Comparison of ENCODE assay signal across 19 cellular contexts in genomic region chr4:129046055-129046959, GRCh38. TPM values are rescaled to one million over a fixed set of nuclear protein-coding genes. Genes with fewer than 3 reads are reported as not detected.
A peak's percentile ranks its signal among the peaks of the same experiment; 100 is the strongest.
DNase-seq lines count a peak whose midpoint lies in the region; ATAC-seq, FAIRE-seq and TF ChIP-seq lines count a peak whose summit lies in the region.
"Had no signal": no experiment of that assay in that cellular context is flagged by ENCODE, and none has a peak within 500 bp of the region (broad histone marks: within the 10 kb centered on the region; RNA-seq: fewer than 3 reads in every experiment).

No MANE protein-coding gene starts in this region.

- H3K27me3 ChIP-seq in hepatocyte, result no peaks in the 10 kb centered on the region
- no peaks in the 10 kb centered on the region for H3K27me3 ChIP-seq in breast epithelium

- no peak for DNase-seq in A549 (ENCODE audit: low read depth in 1 of 2, low spot score in 1 of 2)
- DNase-seq in T-helper 17 cell, result no peak
- no peak for DNase-seq in stimulated activated CD4-positive, alpha-beta T cell treated with anti-CD3 and anti-CD28 coated beads, Interleukin-2, amount 100 ng/mL, for 24 hours
- no peak for DNase-seq in hepatocyte (ENCODE audit: low spot score)
- no peak for DNase-seq in breast epithelium (ENCODE audit: low spot score in 2 of 2)
- DNase-seq in SHP77 (lab: John Stamatoyannopoulos, UW), result no peak
- DNase-seq: activated CD4-positive, alpha-beta T cell treated with anti-CD3 and anti-CD28 coated beads, Interleukin-2, amount 10 ng/mL, durations not matched to agents 7 days and 5 days; activated T-cell treated with anti-CD3 and anti-CD28 coated beads, Interleukin-2, amount 50 U/mL, for 4 hours; amniotic stem cell; cerebellar nuclear complex; effector memory CD4-positive, alpha-beta T cell; HCEC 1CT; left cardiac atrium; midbrain; NCI-H146; NCI-H345; T-helper 9 cell had no signal

- POLR2A ChIA-PET in A549 (lab: Yijun Ruan, JAX), result no interaction called here

- H3K4me3 ChIP-seq in A549 (no peak overlapping the region), hepatocyte (no peak overlapping the region), breast epithelium (no peak overlapping the region)

- TF ChIP-seq CTCF in A549 (IDR thresholded peaks at IDR 0.05), result no peak
- TF ChIP-seq CTCF in hepatocyte (IDR thresholded peaks at IDR 0.05; ENCODE audit: poor library complexity), result no peak
- no peak for TF ChIP-seq CTCF in breast epithelium (IDR thresholded peaks at IDR 0.05)

- H3K36me3 ChIP-seq in hepatocyte (replicated peaks; ENCODE audit: insufficient read depth, low read depth), result no peaks in the 10 kb centered on the region
- H3K36me3 ChIP-seq in breast epithelium, result no peaks in the 10 kb centered on the region

- H4K20me1 ChIP-seq in hepatocyte (ENCODE audit: insufficient read depth, poor library complexity, severe bottlenecking), result no peaks in the 10 kb centered on the region

- peaks cover 2% of the 10 kb centered on the region for H3K36me3 Mint-ChIP-seq in T-helper 17 cell (ENCODE audit: low read depth)

- no peak for FAIRE-seq in A549 (lab: Jason Lieb, UNC)

- peak overlapping the region; percentile 49 for H3K27ac Mint-ChIP-seq in T-helper 17 cell
- H3K27ac Mint-ChIP-seq: activated CD4-positive, alpha-beta T cell treated with anti-CD3 and anti-CD28 coated beads, Interleukin-2, amount 10 ng/mL, durations not matched to agents 7 days and 5 days had no signal

- H3K4me3 Mint-ChIP-seq in T-helper 17 cell, result no peak overlapping the region
- H3K4me3 Mint-ChIP-seq: activated CD4-positive, alpha-beta T cell treated with anti-CD3 and anti-CD28 coated beads, Interleukin-2, amount 10 ng/mL, durations not matched to agents 7 days and 5 days; activated T-cell treated with anti-CD3 and anti-CD28 coated beads, Interleukin-2, amount 50 U/mL, for 4 hours had no signal

- H3K27ac ChIP-seq in A549 (no peak overlapping the region), hepatocyte (no peak overlapping the region), breast epithelium (no peak overlapping the region)

- H3K79me2 ChIP-seq in hepatocyte, result no peaks in the 10 kb centered on the region

- CTCF ChIA-PET in A549 (lab: Yijun Ruan, JAX), result no interaction called here

- H3K4me1 ChIP-seq in A549 (no peaks in the 10 kb centered on the region), hepatocyte (ENCODE audit: insufficient read depth) (no peaks in the 10 kb centered on the region), breast epithelium (no peaks in the 10 kb centered on the region)

- no peaks in the 10 kb centered on the region for H3K9me2 ChIP-seq in hepatocyte (replicated peaks; ENCODE audit: insufficient read depth)

- no peak for TF ChIP-seq EP300 in A549 (IDR thresholded peaks at IDR 0.05)

- H3K27me3 Mint-ChIP-seq in T-helper 17 cell, result no peaks in the 10 kb centered on the region
- H3K27me3 Mint-ChIP-seq: activated CD4-positive, alpha-beta T cell treated with anti-CD3 and anti-CD28 coated beads, Interleukin-2, amount 10 ng/mL, durations not matched to agents 7 days and 5 days had no signal

- H3K4me2 ChIP-seq in A549 (no peak overlapping the region), hepatocyte (no peak overlapping the region)

- TF ChIP-seq RAD21 in A549 (conservative IDR thresholded peaks at IDR 0.05 in 1 of 2, IDR thresholded peaks at IDR 0.05 in 1 of 2), result no peak

- H3K4me1 Mint-ChIP-seq in T-helper 17 cell, result peaks cover 8% of the 10 kb centered on the region
- H3K4me1 Mint-ChIP-seq: activated CD4-positive, alpha-beta T cell treated with anti-CD3 and anti-CD28 coated beads, Interleukin-2, amount 10 ng/mL, durations not matched to agents 7 days and 5 days had no signal

- WGBS in A549 (ENCODE audit: missing lambda C conversion rate), result 93% methylated on average over 1 of the region's 1 CpG
- 92% methylated on average over 1 of the region's 1 CpG for WGBS in hepatocyte (ENCODE audit: low lambda C conversion rate, missing lambda C conversion rate)

- H2AFZ ChIP-seq in hepatocyte, result no peak overlapping the region

- intact Hi-C loops in breast epithelium (cut with DNase I; ENCODE audit: low total_unique reads), result no loop called here

- no peak for TF ChIP-seq POLR2A in A549 (IDR thresholded peaks at IDR 0.05; ENCODE audit: low read length)
- TF ChIP-seq POLR2A in breast epithelium (IDR thresholded peaks at IDR 0.05), result no peak

- H3K9me3 ChIP-seq in A549 (peaks cover 3% of the 10 kb centered on the region; the same call in 1 of the 3 replicates), T-helper 17 cell (ENCODE audit: control insufficient read depth, low read length, poor library complexity, severe bottlenecking) (no peaks in the 10 kb centered on the region), hepatocyte (ENCODE audit: low read depth) (no peaks in the 10 kb centered on the region), breast epithelium (peaks cover 11 to 17% of the 10 kb centered on the region in 2 donors)

- ATAC-seq in A549, result no peak
- ATAC-seq in GM18870 (IDR thresholded peaks at IDR 0.05; ENCODE audit: unreplicated experiment), result peak; percentile 81
- ATAC-seq in HG02973 (IDR thresholded peaks at IDR 0.05; ENCODE audit: unreplicated experiment), result peak; percentile 71
- no peak for ATAC-seq in T-helper 17 cell
- ATAC-seq: left cardiac atrium had no signal

TF ChIP-seq in A549, 52 proteins besides CTCF, POLR2A, EP300 and RAD21:
- no peak for TF ChIP-seq RNF2 (IDR thresholded peaks at IDR 0.05; ENCODE audit: borderline replicate concordance, low read depth)
- no peak for TF ChIP-seq FOSL2 (IDR thresholded peaks at IDR 0.05)
- TF ChIP-seq FOSL2 (CRISPR knock-in tag; IDR thresholded peaks at IDR 0.05), result peak; percentile 43; the same call in 1 of the 2 replicates

RNA-seq across cellular contexts. Expression of gene SCLT1, which starts 47.0 kb away (rescaled TPM):
- polyA plus RNA-seq in A549 (2011; rRNA removed) (7.0 and 12.1 TPM in 2 replicates), A549 (2017; fragmentation: RNase III; extraction: RNeasy Plus Mini Kit Qiagen cat#74134 plus additional on column Dnase treatment) (6.8 to 8.1 TPM (median 7.4 TPM) in 3 replicates), hepatocyte (5.0 and 6.9 TPM in 2 replicates)
- polyA plus RNA-seq in A549 (2012; cell fraction: cytosol; rRNA removed), result 4.4 and 5.3 TPM in 2 replicates
- 3.2 and 3.6 TPM in 2 replicates for polyA plus RNA-seq in A549 (2012; cell fraction: nucleus; rRNA removed)
- polyA minus RNA-seq in A549 (2011; rRNA and poly(A)+ RNA removed), result 6.5 and 7.7 TPM in 2 replicates
- total RNA-seq in T-helper 17 cell (10 to 100 TPM; 19.5 to 21.2 TPM), hepatocyte (9.6 and 13.6 TPM in 2 replicates), breast epithelium (10 to 100 TPM; 11.5 to 23.6 (median 18.7) TPM)

RNA-seq across cellular contexts. Expression of gene C4orf33, which starts 49.6 kb away (rescaled TPM):
- polyA plus RNA-seq in A549 (2011; rRNA removed), result 12.2 and 18.8 TPM in 2 replicates
- polyA plus RNA-seq in A549 (2012; cell fraction: cytosol; rRNA removed), result 2.3 and 2.4 TPM in 2 replicates
- 1.00 and 1.2 TPM in 2 replicates for polyA plus RNA-seq in A549 (2012; cell fraction: nucleus; rRNA removed)
- polyA plus RNA-seq in A549 (2017; fragmentation: RNase III; extraction: RNeasy Plus Mini Kit Qiagen cat#74134 plus additional on column Dnase treatment), result 8.6 to 9.9 TPM (median 9.6 TPM) in 3 replicates
- polyA minus RNA-seq in A549 (2011; rRNA and poly(A)+ RNA removed), result 1.6 and 2.2 TPM in 2 replicates
- total RNA-seq in T-helper 17 cell, result 10 to 100 TPM in 1 of 2 donors, 1 to 10 TPM in 1; 8.4 to 12.1 TPM
- 15.6 and 21.6 TPM in 2 replicates for total RNA-seq in hepatocyte
- polyA plus RNA-seq in hepatocyte, result 7.7 and 9.0 TPM in 2 replicates
- total RNA-seq in breast epithelium, result 10 to 100 TPM; 11.1 to 29.3 (median 12.0) TPM

Comparison
In these comparisons a context has a peak if more than half of its experiments do, and no peak if none do; other contexts are left out.
1. ATAC-seq: peak in GM18870 (single experiment) and HG02973 (single experiment); none in A549 (0 of 2) and T-helper 17 cell (single experiment).